1 cellular context compared by ENCODE assay signal in the genomic region with DNA sequence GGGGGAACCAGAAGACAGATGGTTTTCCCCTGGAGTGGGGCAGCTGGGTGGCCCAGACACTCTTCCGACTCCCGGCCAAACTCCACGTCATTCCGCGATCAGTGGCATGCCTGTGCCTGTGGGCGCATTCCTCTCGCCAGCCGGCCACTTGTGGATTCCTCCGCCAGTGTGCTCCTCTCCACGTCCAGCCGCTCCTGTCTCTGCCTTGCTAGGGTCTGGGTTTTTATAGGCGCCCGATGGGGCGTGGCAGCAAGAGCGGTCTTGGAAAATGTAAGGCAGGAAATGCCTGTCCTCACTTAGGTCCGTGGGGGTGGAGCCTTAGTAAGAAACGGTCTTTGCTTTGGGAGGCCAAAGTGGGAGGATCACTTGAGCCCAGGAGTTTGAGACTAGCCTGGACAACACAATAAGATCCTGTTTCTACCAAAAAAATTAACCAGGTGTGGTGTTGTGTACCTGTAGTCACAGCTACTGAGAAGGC.
TF ChIP-seq lines count a peak whose summit lies in the region.

No MANE protein-coding gene starts in this region.

TF ChIP-seq in HepG2, 621 proteins besides CTCF, POLR2A, EP300 and RAD21 (continued from another document):
- TF ChIP-seq, protein P1, sequence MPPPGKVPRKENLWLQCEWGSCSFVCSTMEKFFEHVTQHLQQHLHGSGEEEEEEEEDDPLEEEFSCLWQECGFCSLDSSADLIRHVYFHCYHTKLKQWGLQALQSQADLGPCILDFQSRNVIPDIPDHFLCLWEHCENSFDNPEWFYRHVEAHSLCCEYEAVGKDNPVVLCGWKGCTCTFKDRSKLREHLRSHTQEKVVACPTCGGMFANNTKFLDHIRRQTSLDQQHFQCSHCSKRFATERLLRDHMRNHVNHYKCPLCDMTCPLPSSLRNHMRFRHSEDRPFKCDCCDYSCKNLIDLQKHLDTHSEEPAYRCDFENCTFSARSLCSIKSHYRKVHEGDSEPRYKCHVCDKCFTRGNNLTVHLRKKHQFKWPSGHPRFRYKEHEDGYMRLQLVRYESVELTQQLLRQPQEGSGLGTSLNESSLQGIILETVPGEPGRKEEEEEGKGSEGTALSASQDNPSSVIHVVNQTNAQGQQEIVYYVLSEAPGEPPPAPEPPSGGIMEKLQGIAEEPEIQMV (CRISPR knock-in tag; IDR thresholded peaks at IDR 0.05; ENCODE audit: low read depth): 0 out of 2 replicates have a peak, but pooled peaks have one; percentile 53
